In genomic region chr19:58400638-58400915, GRCh38 we compare ENCODE assay signal across 8 cellular contexts. TPM values are rescaled to one million over a fixed set of nuclear protein-coding genes. Genes with fewer than 3 reads are reported as not detected.
DNase-seq lines count a peak whose midpoint lies in the region; ATAC-seq and TF ChIP-seq lines count a peak whose summit lies in the region.

No MANE protein-coding gene starts in this region.

- H3K27ac Mint-ChIP-seq in CD14-positive monocyte (peak overlapping the region in 3 of 7 donors; percentile 66 to 78 (median 66)), endothelial cell (ENCODE audit: unreplicated experiment) (no peak overlapping the region)

- H3K9me3 Mint-ChIP-seq in CD14-positive monocyte (peaks cover 0 to 10% (median 0%) of the 10 kb centered on the region in 7 donors), endothelial cell (ENCODE audit: unreplicated experiment) (no peaks in the 10 kb centered on the region)

- peak overlapping the region; percentile 51 for H3K4me3 ChIP-seq in OCI-LY1 (ENCODE audit: low read depth, low read length, poor library complexity, severe bottlenecking)
- H3K4me3 ChIP-seq in neuron (ENCODE audit: low read length): peak overlapping the region; percentile 59
- no peak overlapping the region for H3K4me3 ChIP-seq in mucosa of descending colon

- H4K20me1 ChIP-seq in OCI-LY1 (ENCODE audit: insufficient read depth, low read length): no peaks in the 10 kb centered on the region

- no peaks in the 10 kb centered on the region for H3K9me2 ChIP-seq in OCI-LY1 (ENCODE audit: low read depth, low read length)

- H3K27me3 ChIP-seq in OCI-LY1 (ENCODE audit: insufficient read depth, low read length) (no peaks in the 10 kb centered on the region), neuron (ENCODE audit: insufficient read depth, low read length) (no peaks in the 10 kb centered on the region)

- H3K4me2 ChIP-seq in OCI-LY1 (ENCODE audit: low read length): peak overlapping the region; percentile 65

- H3K27me3 Mint-ChIP-seq in CD14-positive monocyte (ENCODE audit: low read depth in 3 of 3): peaks cover 23 to 30% (median 30%) of the 10 kb centered on the region in 3 donors
- H3K27me3 Mint-ChIP-seq in endothelial cell (ENCODE audit: unreplicated experiment): peaks cover 6% of the 10 kb centered on the region

- H3K79me2 ChIP-seq in OCI-LY1 (ENCODE audit: insufficient read depth, low read length): no peaks in the 10 kb centered on the region

- H3K9me3 ChIP-seq in OCI-LY1 (ENCODE audit: low read length) (no peaks in the 10 kb centered on the region), neuron (ENCODE audit: low read length) (no peaks in the 10 kb centered on the region), mucosa of descending colon (no peaks in the 10 kb centered on the region)

- no peak overlapping the region for H3K27ac ChIP-seq in OCI-LY1 (ENCODE audit: low read depth, low read length, poor library complexity, severe bottlenecking)

- no peak for DNase-seq in CD14-positive monocyte (ENCODE audit: low spot score)
- no peak for DNase-seq in endothelial cell (ENCODE audit: low spot score)
- DNase-seq in mucosa of descending colon: no peak
- no peak for DNase-seq in dedifferentiated amniotic fluid mesenchymal stem cell (ENCODE audit: extremely low spot score)

- H3K4me1 ChIP-seq in OCI-LY1 (ENCODE audit: insufficient read depth, low read length, severe bottlenecking) (peaks cover 16% of the 10 kb centered on the region), neuron (ENCODE audit: insufficient read depth, low read length) (peaks cover 11% of the 10 kb centered on the region), mucosa of descending colon (ENCODE audit: low read depth) (peaks cover 16% of the 10 kb centered on the region)

- peak overlapping the region; percentile 66 to 76 for H3K4me3 Mint-ChIP-seq in CD14-positive monocyte
- peak overlapping the region; percentile 92 for H3K4me3 Mint-ChIP-seq in endothelial cell (ENCODE audit: unreplicated experiment)

- H3K4me1 Mint-ChIP-seq in CD14-positive monocyte: peaks cover 15% of the 10 kb centered on the region
- peaks cover 4% of the 10 kb centered on the region for H3K4me1 Mint-ChIP-seq in endothelial cell (ENCODE audit: unreplicated experiment)

- H3K36me3 Mint-ChIP-seq in CD14-positive monocyte: peaks cover 0 to 2% of the 10 kb centered on the region in 2 donors
- no peaks in the 10 kb centered on the region for H3K36me3 Mint-ChIP-seq in endothelial cell (ENCODE audit: low read depth, unreplicated experiment)

- H3K36me3 ChIP-seq in OCI-LY1 (ENCODE audit: insufficient read depth, low read length): peaks cover 5% of the 10 kb centered on the region; the same call in 1 of the 2 replicates
- H3K36me3 ChIP-seq in neuron (ENCODE audit: insufficient read depth, low read length): peaks cover 8% of the 10 kb centered on the region
- H3K36me3 ChIP-seq in mucosa of descending colon (ENCODE audit: low read depth): peaks cover 4% of the 10 kb centered on the region

- intact Hi-C loops in CD14-positive monocyte (cut with micrococcal nuclease) (loop anchor here in 1 of 2 donors (2.0 kb wide), 1 partner anchor 40 kb away; the partner anchor contains the start of gene ZNF132), mucosa of descending colon (cut with DNase I, micrococcal nuclease) (no loop called here)

- ATAC-seq in GM21390 (IDR thresholded peaks at IDR 0.05; ENCODE audit: unreplicated experiment) (no peak), GM18519 (IDR thresholded peaks at IDR 0.05; ENCODE audit: low FRiP score, unreplicated experiment) (no peak), mucosa of descending colon (no peak)

- no peak for TF ChIP-seq CTCF in CD14-positive monocyte (IDR thresholded peaks at IDR 0.05)
- no peak for TF ChIP-seq CTCF in OCI-LY1 (IDR thresholded peaks at IDR 0.05; ENCODE audit: low read length)
- no peak for TF ChIP-seq CTCF in endothelial cell (IDR thresholded peaks at IDR 0.05; ENCODE audit: unreplicated experiment)
- no peak for TF ChIP-seq CTCF in mucosa of descending colon (IDR thresholded peaks at IDR 0.05)

- 0 out of 2 replicates have a peak, but pooled peaks cover 5% of the 10 kb centered on the region for H3F3A ChIP-seq in OCI-LY1 (ENCODE audit: insufficient read depth, low read length)

- peak overlapping the region; percentile 47; the same call in 1 of the 2 replicates for H3K9ac ChIP-seq in OCI-LY1 (ENCODE audit: low read length)

- H2AFZ ChIP-seq in OCI-LY1 (ENCODE audit: low read length) (no peak overlapping the region), neuron (ENCODE audit: low read depth, low read length) (no peak overlapping the region)

RNA-seq across cellular contexts. Expression of gene RNF225, which starts 5.1 kb away (rescaled TPM):
- not detected for polyA plus RNA-seq in CD14-positive monocyte
- not detected for total RNA-seq in endothelial cell (ENCODE audit: unreplicated experiment)
- not detected for total RNA-seq in mucosa of descending colon

RNA-seq across cellular contexts. Expression of gene ZNF584, which starts 7.9 kb away (rescaled TPM):
- 1 to 10 TPM; 1.2 to 3.1 TPM for polyA plus RNA-seq in CD14-positive monocyte
- total RNA-seq in endothelial cell (ENCODE audit: unreplicated experiment) (6.0 TPM), mucosa of descending colon (10 to 100 TPM in 1 of 3 donors, 1 to 10 TPM in 2; 5.4 to 15.0 (median 6.9) TPM)

RNA-seq across cellular contexts. Expression of gene RPS5, which starts 13.5 kb away (rescaled TPM):
- polyA plus RNA-seq in CD14-positive monocyte: 100 to 1,000 TPM; 485 to 580 TPM
- total RNA-seq in endothelial cell (ENCODE audit: unreplicated experiment) (1,047 TPM), mucosa of descending colon (100 to 1,000 TPM; 692 to 768 (median 754) TPM)

RNA-seq across cellular contexts. Expression of gene ZNF837, which starts 19.7 kb away (rescaled TPM):
- polyA plus RNA-seq in CD14-positive monocyte: under 1 TPM; 0.13 to 0.72 TPM
- total RNA-seq in endothelial cell (ENCODE audit: unreplicated experiment) (4.5 TPM), mucosa of descending colon (1 to 10 TPM; 1.5 to 3.3 (median 2.5) TPM)

RNA-seq across cellular contexts. Expression of gene ZNF497, which starts 38.0 kb away (rescaled TPM):
- under 1 TPM; 0.28 to 0.41 TPM for polyA plus RNA-seq in CD14-positive monocyte
- total RNA-seq in endothelial cell (ENCODE audit: unreplicated experiment): 3.6 TPM
- 1 to 10 TPM; 1.1 to 1.9 (median 1.2) TPM for total RNA-seq in mucosa of descending colon
